9 cellular contexts compared by ENCODE assay signal in genomic region chr2:127227264-127227660, GRCh38. TPM values are rescaled to one million over a fixed set of nuclear protein-coding genes. Genes with fewer than 3 reads are reported as not detected.
DNase-seq lines count a peak whose midpoint lies in the region; ATAC-seq, FAIRE-seq and TF ChIP-seq lines count a peak whose summit lies in the region.
"Not testable (repeated sequence)": the region's sequence is repeated elsewhere in the genome, so short reads cannot be mapped to it uniquely, and the experiment has no call there.
"Had no signal": no experiment of that assay in that cellular context is flagged by ENCODE, and none has a peak within 500 bp of the region (broad histone marks: within the 10 kb centered on the region; RNA-seq: fewer than 3 reads in every experiment).

No MANE protein-coding gene starts in this region.

- H3K9me3 ChIP-seq in GM23248 (ENCODE audit: low read depth); PC-9 (ENCODE audit: insufficient read depth, low read depth); endothelial cell of umbilical vein (replicated peaks; ENCODE audit: control insufficient read depth, insufficient read depth, low read length); keratinocyte (ENCODE audit: control insufficient read depth, low read depth, low read length); mesodermal cell (ENCODE audit: control insufficient read depth, low read length): not testable (repeated sequence)
- peaks cover 0 to 20% (median 10%) of the 10 kb centered on the region in 8 donors for H3K9me3 ChIP-seq in spleen

- H3K4me1 Mint-ChIP-seq in activated T-helper 17 cell treated with anti-CD3 and anti-CD28 coated beads, Interleukin-2, amount 50 U/mL, for 72 hours, result peaks cover 15% of the 10 kb centered on the region

- not testable (repeated sequence) for H2AFZ ChIP-seq in GM23248; PC-9; endothelial cell of umbilical vein (ENCODE audit: low read depth, low read length); keratinocyte (ENCODE audit: control insufficient read depth, low read length)

- FAIRE-seq in endothelial cell of umbilical vein (lab: Jason Lieb, UNC); keratinocyte (lab: Jason Lieb, UNC): not testable (repeated sequence)

- not testable (repeated sequence) for H3K27me3 ChIP-seq in GM23248 (replicated peaks; ENCODE audit: insufficient read depth); PC-9 (ENCODE audit: insufficient read depth, low read depth); endothelial cell of umbilical vein (ENCODE audit: control insufficient read depth in 2 of 2, insufficient read depth in 2 of 2, low read length in 2 of 2); keratinocyte (ENCODE audit: control insufficient read depth, extremely low read depth, insufficient read depth, low read length)
- H3K27me3 ChIP-seq in spleen (replicated peaks in 1 of 7), result peaks cover 0 to 52% (median 0%) of the 10 kb centered on the region in 7 donors

- H3K9me3 Mint-ChIP-seq in activated T-helper 17 cell treated with anti-CD3 and anti-CD28 coated beads, Interleukin-2, amount 50 U/mL, for 72 hours, result not testable (repeated sequence)

- H3K4me2 ChIP-seq in GM23248 (ENCODE audit: unreplicated experiment), result not testable (repeated sequence)
- H3K4me2 ChIP-seq in PC-9, result peak overlapping the region; percentile 43
- peak overlapping the region; percentile 31 for H3K4me2 ChIP-seq in endothelial cell of umbilical vein (ENCODE audit: insufficient read depth, low read length)
- H3K4me2 ChIP-seq in keratinocyte (ENCODE audit: control insufficient read depth, extremely low read depth, insufficient read depth, low read depth, low read length), result peak overlapping the region; percentile 83

- in situ Hi-C loops in GM23248 (cut with MboI), result not testable (repeated sequence)

- not testable (repeated sequence) for TF ChIP-seq POLR2A in endothelial cell of umbilical vein (IDR thresholded peaks at IDR 0.05; ENCODE audit: low read depth, low read length); spleen (IDR thresholded peaks at IDR 0.05)

- 95 to 96% methylated on average over 5 of the region's 5 CpGs for WGBS in GM23248 (ENCODE audit: low coverage in 1 of 2, low lambda C conversion rate in 2 of 2, missing lambda C conversion rate in 2 of 2), 2 experiments
- 100% methylated on average over 1 of the region's 5 CpGs for WGBS in mesodermal cell (ENCODE audit: insufficient coverage in 2 of 2), 2 experiments
- 82 to 94% (median 94%) methylated on average over 5 of the region's 5 CpGs for WGBS in spleen, 5 donors

- peak overlapping the region; percentile 76 for H3K4me3 Mint-ChIP-seq in activated T-helper 17 cell treated with anti-CD3 and anti-CD28 coated beads, Interleukin-2, amount 50 U/mL, for 72 hours

- peak overlapping the region; percentile 66 for H3K27ac ChIP-seq in GM23248
- H3K27ac ChIP-seq in PC-9, result peak overlapping the region; percentile 88
- H3K27ac ChIP-seq in endothelial cell of umbilical vein (ENCODE audit: insufficient read depth, low read depth, low read length); spleen: not testable (repeated sequence)
- H3K27ac ChIP-seq in keratinocyte (ENCODE audit: control insufficient read depth, insufficient read depth, low read length), result peak overlapping the region; percentile 42
- peak overlapping the region; percentile 82 for H3K27ac ChIP-seq in mesodermal cell (ENCODE audit: low read depth, low read length, severe bottlenecking)

- H4K20me1 ChIP-seq in GM23248 (ENCODE audit: insufficient read depth); PC-9 (ENCODE audit: insufficient read depth); endothelial cell of umbilical vein (replicated peaks; ENCODE audit: control insufficient read depth, extremely low read depth, insufficient read depth, low read length); keratinocyte (ENCODE audit: control insufficient read depth, extremely low read depth, insufficient read depth, low read length): not testable (repeated sequence)

- not testable (repeated sequence) for DNase-seq in GM23248; endothelial cell of umbilical vein (ENCODE audit: low read depth, low spot score); keratinocyte (ENCODE audit: low read depth, low spot score)
- peak in 1 of 2 experiments; percentile 31 for DNase-seq in PC-9
- DNase-seq in spleen, result peak; percentile 48

- TF ChIP-seq CTCF in PC-9 (conservative IDR thresholded peaks at IDR 0.05); endothelial cell of umbilical vein (IDR thresholded peaks at IDR 0.05; ENCODE audit: extremely low read depth in 1 of 2, insufficient read depth in 1 of 2, low read depth in 1 of 2, low read length in 2 of 2); keratinocyte (optimal IDR thresholded peaks at IDR 0.05 in 1 of 3, IDR thresholded peaks at IDR 0.05 in 1 of 3, conservative IDR thresholded peaks at IDR 0.05 in 1 of 3; ENCODE audit: extremely low read depth in 1 of 3, insufficient read depth in 2 of 3, low read length in 3 of 3); spleen (IDR thresholded peaks at IDR 0.05 in 8 of 11, conservative IDR thresholded peaks at IDR 0.05 in 3 of 11): not testable (repeated sequence)

- intact Hi-C loops in PC-9 (cut with micrococcal nuclease; ENCODE audit: unreplicated experiment), result loop anchor here (2.0 to 5.0 kb wide), 3 partner anchors 68 to 475 kb away; partner anchors contain the start of genes ERCC3 and SFT2D3
- intact Hi-C loops in endothelial cell of umbilical vein (cut with micrococcal nuclease); spleen (cut with DNase I; ENCODE audit: low total_unique reads): not testable (repeated sequence)

- not testable (repeated sequence) for H3K9me2 ChIP-seq in GM23248 (ENCODE audit: insufficient read depth); PC-9 (ENCODE audit: insufficient read depth)

- H3K27ac Mint-ChIP-seq in activated T-helper 17 cell treated with anti-CD3 and anti-CD28 coated beads, Interleukin-2, amount 50 U/mL, for 72 hours, result peak overlapping the region; percentile 90

- dilution Hi-C loops in endothelial cell of umbilical vein (cut with MboI; ENCODE audit: extremely low pct_ligation_motif_present, low sequenced_read_pairs); keratinocyte (cut with MboI; ENCODE audit: extremely low pct_ligation_motif_present, low sequenced_read_pairs): not testable (repeated sequence)

- CTCF ChIA-PET in PC-9 (lab: Charles Lee); endothelial cell of umbilical vein (lab: Charles Lee): not testable (repeated sequence)

- not testable (repeated sequence) for H3K9me1 ChIP-seq in endothelial cell of umbilical vein (replicated peaks; ENCODE audit: control insufficient read depth, extremely low read depth, insufficient read depth, low read length); keratinocyte (ENCODE audit: control insufficient read depth, extremely low read depth, insufficient read depth, low read length)

- peak overlapping the region; percentile 34; the same call in 1 of the 2 replicates for H3K4me3 ChIP-seq in GM23248
- H3K4me3 ChIP-seq in PC-9; endothelial cell of umbilical vein (replicated peaks in 1 of 3; ENCODE audit: insufficient read depth in 1 of 3, low read depth in 1 of 3, low read length in 3 of 3); keratinocyte (ENCODE audit: control insufficient read depth in 2 of 3, extremely low read depth in 1 of 3, insufficient read depth in 2 of 3, low read depth in 1 of 3, low read length in 3 of 3); mesodermal cell (ENCODE audit: extremely low read depth, insufficient read depth, low read length, poor library complexity, severe bottlenecking); spleen: not testable (repeated sequence)

- H3K9ac ChIP-seq in GM23248 (peak overlapping the region; percentile 54), keratinocyte (ENCODE audit: control insufficient read depth, extremely low read depth, insufficient read depth, low read length) (peak overlapping the region; percentile 13)
- not testable (repeated sequence) for H3K9ac ChIP-seq in endothelial cell of umbilical vein (replicated peaks; ENCODE audit: extremely low read depth, insufficient read depth, low read length)

- H3K79me2 ChIP-seq in GM23248 (ENCODE audit: insufficient read depth); PC-9 (ENCODE audit: low read depth); endothelial cell of umbilical vein (ENCODE audit: control insufficient read depth, insufficient read depth, low read length); keratinocyte (ENCODE audit: control insufficient read depth, insufficient read depth, low read length): not testable (repeated sequence)

- H3K27me3 Mint-ChIP-seq in activated T-helper 17 cell treated with anti-CD3 and anti-CD28 coated beads, Interleukin-2, amount 50 U/mL, for 72 hours, result peaks cover 40% of the 10 kb centered on the region

- POLR2A ChIA-PET in PC-9 (lab: Charles Lee; ENCODE audit: unreplicated experiment); endothelial cell of umbilical vein (lab: Charles Lee): not testable (repeated sequence)

- not testable (repeated sequence) for ATAC-seq in activated T-helper 17 cell treated with anti-CD3 and anti-CD28 coated beads, Interleukin-2, amount 50 U/mL, for 72 hours (replicated peaks)

- H3F3A ChIP-seq in GM23248 (ENCODE audit: insufficient read depth), result peaks cover 20% of the 10 kb centered on the region
- H3F3A ChIP-seq in PC-9 (ENCODE audit: insufficient read depth, low read depth), result peaks cover 34% of the 10 kb centered on the region

- peaks cover 11% of the 10 kb centered on the region for H3K4me1 ChIP-seq in GM23248 (ENCODE audit: insufficient read depth)
- H3K4me1 ChIP-seq in PC-9 (replicated peaks; ENCODE audit: insufficient read depth), result peaks cover 48% of the 10 kb centered on the region
- peaks cover 11% of the 10 kb centered on the region for H3K4me1 ChIP-seq in endothelial cell of umbilical vein (ENCODE audit: control insufficient read depth, extremely low read depth, insufficient read depth, low read length)
- H3K4me1 ChIP-seq in keratinocyte (ENCODE audit: control insufficient read depth, extremely low read depth, insufficient read depth, low read length), result peaks cover 15% of the 10 kb centered on the region
- peaks cover 22% of the 10 kb centered on the region for H3K4me1 ChIP-seq in mesodermal cell (ENCODE audit: control insufficient read depth, insufficient read depth, low read length, poor library complexity, severe bottlenecking)
- H3K4me1 ChIP-seq in spleen, result not testable (repeated sequence)

- not testable (repeated sequence) for H3K36me3 ChIP-seq in GM23248 (ENCODE audit: low read depth); PC-9 (ENCODE audit: low read depth); endothelial cell of umbilical vein (ENCODE audit: control insufficient read depth in 2 of 2, extremely low read depth in 1 of 2, insufficient read depth in 2 of 2, low read length in 2 of 2); keratinocyte (ENCODE audit: control insufficient read depth in 2 of 2, extremely low read depth in 1 of 2, insufficient read depth in 2 of 2, low read length in 2 of 2); mesodermal cell (ENCODE audit: control insufficient read depth, insufficient read depth, low read length); spleen

- H3K36me3 Mint-ChIP-seq in activated T-helper 17 cell treated with anti-CD3 and anti-CD28 coated beads, Interleukin-2, amount 50 U/mL, for 72 hours (ENCODE audit: low read depth), result not testable (repeated sequence)

- not testable (repeated sequence) for BruUV-seq in PC-9 (replicated peaks; lab: Mats Ljungman, UMichigan); endothelial cell of umbilical vein (replicated peaks; lab: Mats Ljungman, UMichigan)

RNA-seq across cellular contexts. Expression of gene CYP27C1, which starts 7.2 kb away (rescaled TPM):
- 0.13 and 0.65 TPM in 2 replicates for total RNA-seq in GM23248 (2014; rRNA removed; shearing (Covaris generic))
- polyA plus RNA-seq in GM23248 (2016; fragmentation: Nextera tagmentation; extraction: Ambion mirVana) (0.70 and 0.73 TPM in 2 replicates), endothelial cell of umbilical vein (not detected in 2 replicates), keratinocyte (3.1 to 7.9 TPM (median 6.1 TPM) in 3 replicates), spleen (under 1 TPM; 0.10 to 0.33 (median 0.23) TPM)
- total RNA-seq in PC-9 (2021) (0.94 and 1.6 TPM in 2 replicates), endothelial cell of umbilical vein (not detected in 2 replicates), spleen (under 1 TPM in 5 of 7 donors, not detected in 2; 0.07 to 0.36 (median 0.19) TPM)
- total RNA-seq in activated T-helper 17 cell treated with anti-CD3 and anti-CD28 coated beads, Interleukin-2, amount 50 U/mL, for 72 hours, result not detected
- polyA plus RNA-seq in endothelial cell of umbilical vein (2011; cell fraction: cytosol; rRNA removed), result not detected in 2 replicates
- polyA plus RNA-seq in endothelial cell of umbilical vein (2011; cell fraction: nucleus; rRNA removed), result not detected in 2 replicates
- 0.90 and 1.5 TPM in 2 replicates for polyA plus RNA-seq in endothelial cell of umbilical vein (2012)
- polyA minus RNA-seq in endothelial cell of umbilical vein (not detected in 2 replicates), keratinocyte (2.9 to 6.9 TPM (median 4.4 TPM) in 3 replicates)
- polyA minus RNA-seq in endothelial cell of umbilical vein (2011; cell fraction: cytosol; rRNA and poly(A)+ RNA removed), result not detected
- polyA minus RNA-seq in endothelial cell of umbilical vein (2011; cell fraction: nucleus; rRNA and poly(A)+ RNA removed), result not detected in 2 replicates
- polyA plus RNA-seq in keratinocyte (2011; ENCODE audit: low read depth), result 2.2 TPM
- 4.0 and 4.8 TPM in 2 replicates for polyA plus RNA-seq in keratinocyte (2011; cell fraction: cytosol; rRNA removed)
- 10.8 and 12.3 TPM in 2 replicates for polyA plus RNA-seq in keratinocyte (2011; cell fraction: nucleus; rRNA removed)
- 2.3 and 7.4 TPM in 2 replicates for polyA plus RNA-seq in keratinocyte (2012; ENCODE audit: low replicate concordance)
- 1.3 TPM for polyA minus RNA-seq in keratinocyte (2011; cell fraction: cytosol; rRNA and poly(A)+ RNA removed)
- polyA minus RNA-seq in keratinocyte (2011; cell fraction: nucleus; rRNA and poly(A)+ RNA removed), result 1.6 and 3.5 TPM in 2 replicates
- 4.6 TPM for polyA plus RNA-seq in mesodermal cell (2013, experiment 1 of 2)
- polyA plus RNA-seq in mesodermal cell (2013, experiment 2 of 2), result 4.6 TPM
- total RNA-seq: CD4-positive, alpha-beta T cell; NCI-H460 had no signal
